Comparison of ENCODE assay signal across 16 cellular contexts in genomic region chr2:28746504-28747111, GRCh38. TPM values are rescaled to one million over a fixed set of nuclear protein-coding genes. Genes with fewer than 3 reads are reported as not detected.
DNase-seq lines count a peak whose midpoint lies in the region; ATAC-seq, FAIRE-seq and TF ChIP-seq lines count a peak whose summit lies in the region.
"Had no signal": no experiment of that assay in that cellular context is flagged by ENCODE, and none has a peak within 500 bp of the region (broad histone marks: within the 10 kb centered on the region; RNA-seq: fewer than 3 reads in every experiment).

No MANE protein-coding gene starts in this region.

- peaks cover 53% of the 10 kb centered on the region for H3K4me1 Mint-ChIP-seq in chondrocyte (ENCODE audit: low read depth)

- H3K27ac ChIP-seq in parathyroid adenoma = peak overlapping the region; percentile 52
- peak overlapping the region in 2 of 4 donors; percentile 99 to 100 for H3K27ac ChIP-seq in tibial nerve
- H3K27ac ChIP-seq: HL-60 had no signal

- no peaks in the 10 kb centered on the region for H3K9me3 Mint-ChIP-seq in chondrocyte (ENCODE audit: low read depth)
- H3K9me3 Mint-ChIP-seq: CD4-positive, alpha-beta memory T cell; GM23338 had no signal

- H3K79me2 ChIP-seq in parathyroid adenoma = no peaks in the 10 kb centered on the region

- H3K4me2 ChIP-seq in parathyroid adenoma (ENCODE audit: low read length) = no peak overlapping the region
- H3K4me2 ChIP-seq: GM23338 had no signal

- H3K9me3 ChIP-seq in parathyroid adenoma (ENCODE audit: control insufficient read depth, low read length) (no peaks in the 10 kb centered on the region), tibial nerve (no peaks in the 10 kb centered on the region)

- no peak overlapping the region for H3K9ac ChIP-seq in parathyroid adenoma

- H3K36me3 ChIP-seq in parathyroid adenoma (ENCODE audit: control insufficient read depth, insufficient read depth, low read length) (no peaks in the 10 kb centered on the region), tibial nerve (peaks cover 0 to 7% (median 0%) of the 10 kb centered on the region in 3 donors)

- ATAC-seq in HG02885 (IDR thresholded peaks at IDR 0.05; ENCODE audit: poor library complexity, unreplicated experiment) = no peak
- ATAC-seq: GM23338 had no signal

- H3K4me1 ChIP-seq in parathyroid adenoma = peaks cover 35% of the 10 kb centered on the region
- peaks cover 0 to 37% (median 26%) of the 10 kb centered on the region in 4 donors for H3K4me1 ChIP-seq in tibial nerve

- TF ChIP-seq EP300 in tibial nerve (IDR thresholded peaks at IDR 0.05) = peak; percentile 66 to 70

- TF ChIP-seq POLR2A in tibial nerve (IDR thresholded peaks at IDR 0.05) (no peak), H54 (IDR thresholded peaks at IDR 0.05; ENCODE audit: low read depth, low read length) (no peak)

- 56 to 58% methylated on average over 2 of the region's 2 CpGs for WGBS in tibial nerve, 2 donors

- H3K27me3 Mint-ChIP-seq in chondrocyte (ENCODE audit: low read depth) = no peaks in the 10 kb centered on the region
- H3K27me3 Mint-ChIP-seq: B cell had no signal

- DNase-seq in LHCN-M2 (ENCODE audit: low read depth) = peak; percentile 55
- DNase-seq in chondrocyte (ENCODE audit: low spot score) = no peak
- DNase-seq in tibial nerve (ENCODE audit: low spot score in 2 of 2) = no peak
- DNase-seq in cortex of kidney (lab: John Stamatoyannopoulos, UW) = no peak
- no peak for DNase-seq in H54 (ENCODE audit: insufficient read length, low spot score)
- DNase-seq: CD4-positive, alpha-beta memory T cell; DND-41; GDM1; NCI-H1092 had no signal

- H3K4me3 ChIP-seq in parathyroid adenoma (ENCODE audit: low read depth, low read length) = no peak overlapping the region
- no peak overlapping the region for H3K4me3 ChIP-seq in tibial nerve
- H3K4me3 ChIP-seq: GM23338 had no signal

- H3K27me3 ChIP-seq in parathyroid adenoma (ENCODE audit: control insufficient read depth, insufficient read depth, low read length) (no peaks in the 10 kb centered on the region), tibial nerve (no peaks in the 10 kb centered on the region)

- TF ChIP-seq CTCF in chondrocyte (IDR thresholded peaks at IDR 0.05) (no peak), parathyroid adenoma (IDR thresholded peaks at IDR 0.05) (no peak), tibial nerve (IDR thresholded peaks at IDR 0.05) (no peak)

- H2AFZ ChIP-seq in parathyroid adenoma = peak overlapping the region; percentile 48
- H2AFZ ChIP-seq: GM23338 had no signal

- H3K27ac Mint-ChIP-seq in chondrocyte (ENCODE audit: unreplicated experiment) = peak overlapping the region; percentile 75
- H3K27ac Mint-ChIP-seq: B cell, GM23338 had no signal

- FAIRE-seq in H54 (lab: Jason Lieb, UNC) = no peak
- FAIRE-seq: GM12892, GM19239 had no signal

- H3K36me3 Mint-ChIP-seq in chondrocyte (ENCODE audit: low read depth) = no peaks in the 10 kb centered on the region

- no peak overlapping the region for H3K4me3 Mint-ChIP-seq in chondrocyte (ENCODE audit: unreplicated experiment)
- H3K4me3 Mint-ChIP-seq: B cell, GM23338 had no signal

RNA-seq across cellular contexts. Expression of gene PPP1CB, which starts 5.0 kb away (rescaled TPM):
- total RNA-seq in LHCN-M2 (2014; rRNA removed) (162 and 204 TPM in 2 replicates), chondrocyte (440 to 474 TPM (median 447 TPM) in 3 replicates), tibial nerve (100 to 1,000 TPM; 105 to 335 (median 230) TPM)
- 57.4 TPM for polyA plus RNA-seq in LHCN-M2 (2012)
